33 cellular contexts compared by ENCODE assay signal in genomic region chr3:52810923-52811322, GRCh38. TPM values are rescaled to one million over a fixed set of nuclear protein-coding genes. Genes with fewer than 3 reads are reported as not detected.
"Had no signal": no experiment of that assay in that cellular context is flagged by ENCODE, and none has a peak within 500 bp of the region (broad histone marks: within the 10 kb centered on the region; RNA-seq: fewer than 3 reads in every experiment).

No MANE protein-coding gene starts in this region.

- H3K27me3 ChIP-seq: heart left ventricle, hepatocyte, neutrophil, pancreas, right atrium auricular region, sigmoid colon, thyroid gland had no signal

- H3K36me3 ChIP-seq: esophagus squamous epithelium, heart left ventricle, left ventricle myocardium inferior, lower lobe of right lung, pancreas, right atrium auricular region, sigmoid colon, stomach, thyroid gland had no signal

- H3K27ac Mint-ChIP-seq: naive thymus-derived CD8-positive, alpha-beta T cell; nephron progenitor cell; progenitor cell of endocrine pancreas; stimulated activated effector memory CD8-positive, alpha-beta T cell treated with anti-CD3 and anti-CD28 coated beads, Interleukin-12 subunit alpha, Interleukin-12 subunit beta, amount 100 ng/mL, for 72 hours; type B pancreatic cell had no signal

- H3K4me1 Mint-ChIP-seq: nephron progenitor cell; stimulated activated effector memory CD8-positive, alpha-beta T cell treated with anti-CD3 and anti-CD28 coated beads, Interleukin-12 subunit alpha, Interleukin-12 subunit beta, amount 100 ng/mL, for 72 hours had no signal

- H3K4me1 ChIP-seq: esophagus squamous epithelium, heart left ventricle, left ventricle myocardium inferior, lower lobe of right lung, pancreas, right atrium auricular region, sigmoid colon, stomach, thyroid gland had no signal

- H3K4me2 ChIP-seq: hepatocyte had no signal

- H2AFZ ChIP-seq: hepatocyte had no signal

- DNase-seq: dermis blood vessel endothelial cell; effector memory CD4-positive, alpha-beta T cell; erythroblast; esophagus squamous epithelium; foreskin melanocyte; heart left ventricle; kidney; left cardiac atrium; left ventricle myocardium inferior; lower lobe of right lung; naive thymus-derived CD8-positive, alpha-beta T cell; nephron progenitor cell; pancreas; sigmoid colon; stimulated activated CD4-positive, alpha-beta T cell treated with anti-CD3 and anti-CD28 coated beads, Interleukin-2, amount 100 ng/mL, for 24 hours; stimulated activated CD4-positive, alpha-beta T cell treated with anti-CD3 and anti-CD28 coated beads, Interleukin-4, amount 100 ng/mL, for 24 hours; stimulated activated naive CD4-positive, alpha-beta T cell treated with Interleukin-2 at 50 U/mL for 16 hours; stomach; thyroid gland had no signal

- H3K36me3 Mint-ChIP-seq: naive thymus-derived CD8-positive, alpha-beta T cell; stimulated activated effector memory CD8-positive, alpha-beta T cell treated with anti-CD3 and anti-CD28 coated beads, Interleukin-12 subunit alpha, Interleukin-12 subunit beta, amount 100 ng/mL, for 72 hours; type B pancreatic cell had no signal

- ATAC-seq: heart left ventricle; left cardiac atrium; lower lobe of right lung; naive thymus-derived CD8-positive, alpha-beta T cell; stimulated activated effector memory CD8-positive, alpha-beta T cell treated with anti-CD3 and anti-CD28 coated beads, Interleukin-12 subunit alpha, Interleukin-12 subunit beta, amount 100 ng/mL, for 72 hours had no signal

- H3K27me3 Mint-ChIP-seq: naive thymus-derived CD8-positive, alpha-beta T cell; type B pancreatic cell had no signal

- H3K9me3 Mint-ChIP-seq: naive thymus-derived CD8-positive, alpha-beta T cell; nephron progenitor cell; stimulated activated effector memory CD8-positive, alpha-beta T cell treated with anti-CD3 and anti-CD28 coated beads, Interleukin-12 subunit alpha, Interleukin-12 subunit beta, amount 100 ng/mL, for 72 hours; type B pancreatic cell had no signal

- H3K9me3 ChIP-seq: esophagus squamous epithelium, heart left ventricle, left ventricle myocardium inferior, lower lobe of right lung, neutrophil, pancreas, right atrium auricular region, sigmoid colon, stomach, thyroid gland had no signal

- H3K79me2 ChIP-seq: hepatocyte had no signal

- H3K4me3 ChIP-seq: coronary artery, esophagus squamous epithelium, heart left ventricle, hepatocyte, left ventricle myocardium inferior, lower lobe of right lung, pancreas, right atrium auricular region, sigmoid colon, stomach, thyroid gland had no signal

- H3K4me3 Mint-ChIP-seq: naive thymus-derived CD8-positive, alpha-beta T cell; nephron progenitor cell; stimulated activated effector memory CD8-positive, alpha-beta T cell treated with anti-CD3 and anti-CD28 coated beads, Interleukin-12 subunit alpha, Interleukin-12 subunit beta, amount 100 ng/mL, for 72 hours; type B pancreatic cell had no signal

- FAIRE-seq: endometrium, kidney, pancreas had no signal

- H3K27ac ChIP-seq: coronary artery, esophagus squamous epithelium, heart left ventricle, hepatocyte, left ventricle myocardium inferior, lower lobe of right lung, neutrophil, pancreas, right atrium auricular region, sigmoid colon, stomach, thyroid gland had no signal

RNA-seq across cellular contexts. Expression of gene ITIH3, which starts 16.3 kb away (rescaled TPM):
- total RNA-seq: glomerular endothelial cell; myocyte; naive thymus-derived CD8-positive, alpha-beta T cell; temporal lobe had no signal

RNA-seq across cellular contexts. Expression of gene MUSTN1, which starts 23.9 kb away (rescaled TPM):
- total RNA-seq: dermis blood vessel endothelial cell, progenitor cell of endocrine pancreas had no signal

RNA-seq across cellular contexts. Expression of gene ITIH1, which starts 33.5 kb away (rescaled TPM):
- total RNA-seq: chondrocyte; dermis blood vessel endothelial cell; esophagus squamous epithelium; glomerular endothelial cell; left cardiac atrium; left ventricle myocardium inferior; lower lobe of right lung; mesenteric fat pad; myocyte; naive thymus-derived CD8-positive, alpha-beta T cell; right atrium auricular region; sigmoid colon; stomach; temporal lobe; thyroid gland; urinary bladder had no signal
- polyA plus RNA-seq: naive thymus-derived CD8-positive, alpha-beta T cell had no signal
